Comparison of ENCODE assay signal across 8 cellular contexts in genomic region chr16:66511615-66512500, GRCh38. TPM values are rescaled to one million over a fixed set of nuclear protein-coding genes. Genes with fewer than 3 reads are reported as not detected.
A peak's percentile ranks its signal among the peaks of the same experiment; 100 is the strongest.
DNase-seq lines count a peak whose midpoint lies in the region; ATAC-seq and TF ChIP-seq lines count a peak whose summit lies in the region.

No MANE protein-coding gene starts in this region.

- no peak for ATAC-seq in HG02870 (IDR thresholded peaks at IDR 0.05; ENCODE audit: unreplicated experiment)

- H3K4me1 ChIP-seq in OCI-LY7 (ENCODE audit: insufficient read depth, low read length, poor library complexity, severe bottlenecking) = peaks cover 10% of the 10 kb centered on the region
- H3K4me1 ChIP-seq in neutrophil (ENCODE audit: control insufficient read depth in 1 of 2, insufficient read depth in 1 of 2, low read depth in 1 of 2, low read length in 1 of 2) = peaks cover 44 to 55% of the 10 kb centered on the region in 2 experiments
- peaks cover 27% of the 10 kb centered on the region for H3K4me1 ChIP-seq in effector memory CD4-positive, alpha-beta T cell (ENCODE audit: control insufficient read depth, insufficient read depth, low read length, poor library complexity, severe bottlenecking)

- intact Hi-C loops in OCI-LY7 (cut with micrococcal nuclease; ENCODE audit: unreplicated experiment) = no loop called here

- peak; percentile 86 for DNase-seq in DMS 273 (lab: John Stamatoyannopoulos, UW; ENCODE audit: unreplicated experiment)
- peak; percentile 35 for DNase-seq in OCI-LY7 (ENCODE audit: low spot score)
- peak; percentile 54 to 67 for DNase-seq in erythroblast (lab: John Stamatoyannopoulos, UW)
- DNase-seq in effector memory CD4-positive, alpha-beta T cell = no peak
- no peak for DNase-seq in activated T-cell treated with anti-CD3 and anti-CD28 coated beads, Interleukin-2, amount 50 U/mL, for 24 hours
- no peak for DNase-seq in GOT3 (lab: John Stamatoyannopoulos, UW)

- H3K36me3 ChIP-seq in OCI-LY7 (ENCODE audit: insufficient read depth, low read length) (no peaks in the 10 kb centered on the region), neutrophil (peaks cover 15% of the 10 kb centered on the region)
- no peaks in the 10 kb centered on the region for H3K36me3 ChIP-seq in effector memory CD4-positive, alpha-beta T cell (ENCODE audit: control insufficient read depth, insufficient read depth, low read length)

- TF ChIP-seq POLR2A in erythroblast (IDR thresholded peaks at IDR 0.05; ENCODE audit: low read length) = no peak

- no peaks in the 10 kb centered on the region for H3K27me3 Mint-ChIP-seq in activated T-cell treated with anti-CD3 and anti-CD28 coated beads, Interleukin-2, amount 50 U/mL, for 24 hours

- H4K20me1 ChIP-seq in OCI-LY7 (ENCODE audit: insufficient read depth, low read length) = no peaks in the 10 kb centered on the region

- H3K27ac ChIP-seq in OCI-LY7 (ENCODE audit: low read depth, low read length, poor library complexity, severe bottlenecking) = no peak overlapping the region
- peak overlapping the region; percentile 58 for H3K27ac ChIP-seq in neutrophil
- H3K27ac ChIP-seq in effector memory CD4-positive, alpha-beta T cell (ENCODE audit: insufficient read depth, low read length, poor library complexity, severe bottlenecking) = no peak overlapping the region

- no peak overlapping the region for H3K27ac Mint-ChIP-seq in activated T-cell treated with anti-CD3 and anti-CD28 coated beads, Interleukin-2, amount 50 U/mL, for 24 hours

- POLR2A ChIA-PET in OCI-LY7 (lab: Charles Lee) = interaction anchor here (1.1 to 1.3 kb wide), 2 partner anchors 10 to 64 kb away, joined by 3 read pairs; no protein-coding TSS in a partner anchor

- BruUV-seq in OCI-LY7 (replicated peaks; lab: Mats Ljungman, UMichigan) = no TSS peak

- no peaks in the 10 kb centered on the region for H3K9me2 ChIP-seq in OCI-LY7 (ENCODE audit: insufficient read depth, low read length)

- H3K4me2 ChIP-seq in OCI-LY7 (ENCODE audit: low read length) = no peak overlapping the region

- H3K4me3 Mint-ChIP-seq in activated T-cell treated with anti-CD3 and anti-CD28 coated beads, Interleukin-2, amount 50 U/mL, for 24 hours = no peak overlapping the region

- CTCF ChIA-PET in OCI-LY7 (lab: Charles Lee; ENCODE audit: unreplicated experiment) = no interaction called here

- H3K27me3 ChIP-seq in neutrophil = no peaks in the 10 kb centered on the region
- H3K27me3 ChIP-seq in effector memory CD4-positive, alpha-beta T cell (replicated peaks; ENCODE audit: control insufficient read depth, insufficient read depth, low read length, poor library complexity, severe bottlenecking) = no peaks in the 10 kb centered on the region

- H3K9me3 Mint-ChIP-seq in activated T-cell treated with anti-CD3 and anti-CD28 coated beads, Interleukin-2, amount 50 U/mL, for 24 hours = no peaks in the 10 kb centered on the region

- TF ChIP-seq CTCF in OCI-LY7 (conservative IDR thresholded peaks at IDR 0.05; ENCODE audit: low read length) = peak; percentile 57
- TF ChIP-seq CTCF in neutrophil (IDR thresholded peaks at IDR 0.05) = no peak

- H3K4me1 Mint-ChIP-seq in activated T-cell treated with anti-CD3 and anti-CD28 coated beads, Interleukin-2, amount 50 U/mL, for 24 hours (ENCODE audit: low read depth) = peaks cover 34% of the 10 kb centered on the region

- no peaks in the 10 kb centered on the region for H3K79me2 ChIP-seq in OCI-LY7 (ENCODE audit: insufficient read depth, low read depth, low read length)

- H3K9me3 ChIP-seq in OCI-LY7 (ENCODE audit: low read length) = no peaks in the 10 kb centered on the region
- H3K9me3 ChIP-seq in neutrophil = no peaks in the 10 kb centered on the region
- no peaks in the 10 kb centered on the region for H3K9me3 ChIP-seq in effector memory CD4-positive, alpha-beta T cell (ENCODE audit: control insufficient read depth, low read length)

- H3K36me3 Mint-ChIP-seq in activated T-cell treated with anti-CD3 and anti-CD28 coated beads, Interleukin-2, amount 50 U/mL, for 24 hours (ENCODE audit: low read depth) = no peaks in the 10 kb centered on the region

- H3K4me3 ChIP-seq in OCI-LY7 (ENCODE audit: low read depth, low read length, poor library complexity, severe bottlenecking) = no peak overlapping the region
- H3K4me3 ChIP-seq in neutrophil (ENCODE audit: low read depth in 1 of 2, low read length in 1 of 2) = no peak overlapping the region
- H3K4me3 ChIP-seq in effector memory CD4-positive, alpha-beta T cell (ENCODE audit: insufficient read depth, low read depth, low read length, poor library complexity, severe bottlenecking) = no peak overlapping the region

- no peak overlapping the region for H2AFZ ChIP-seq in OCI-LY7 (ENCODE audit: low read length)

RNA-seq across cellular contexts. Expression of gene TK2, which starts 38.1 kb away (rescaled TPM):
- 0.06 and 0.08 TPM in 2 replicates for total RNA-seq in OCI-LY7 (2014; rRNA removed; shearing (Covaris generic))
- total RNA-seq in OCI-LY7 (2022) = 1.9 and 2.4 TPM in 2 replicates

RNA-seq across cellular contexts. Expression of gene CKLF, which starts 40.5 kb away (rescaled TPM):
- 56.6 and 58.3 TPM in 2 replicates for total RNA-seq in OCI-LY7 (2014; rRNA removed; shearing (Covaris generic))
- 98.7 and 109 TPM in 2 replicates for total RNA-seq in OCI-LY7 (2022)

RNA-seq across cellular contexts. Expression of gene CMTM1, which starts 54.4 kb away (rescaled TPM):
- 3.8 and 8.5 TPM in 2 replicates for total RNA-seq in OCI-LY7 (2014; rRNA removed; shearing (Covaris generic))
- 10.6 and 10.7 TPM in 2 replicates for total RNA-seq in OCI-LY7 (2022)

Comparison
In these comparisons a context has a peak if more than half of its experiments do, and no peak if none do; other contexts are left out.
1. DNase-seq: peak in DMS 273 (single experiment), OCI-LY7 (single experiment) and erythroblast (2 of 2); none in effector memory CD4-positive, alpha-beta T cell (0 of 3), activated T-cell treated with anti-CD3 and anti-CD28 coated beads, Interleukin-2, amount 50 U/mL, for 24 hours (single experiment) and GOT3 (single experiment).